Comparison of ENCODE assay signal across 9 cellular contexts in the genomic region with DNA sequence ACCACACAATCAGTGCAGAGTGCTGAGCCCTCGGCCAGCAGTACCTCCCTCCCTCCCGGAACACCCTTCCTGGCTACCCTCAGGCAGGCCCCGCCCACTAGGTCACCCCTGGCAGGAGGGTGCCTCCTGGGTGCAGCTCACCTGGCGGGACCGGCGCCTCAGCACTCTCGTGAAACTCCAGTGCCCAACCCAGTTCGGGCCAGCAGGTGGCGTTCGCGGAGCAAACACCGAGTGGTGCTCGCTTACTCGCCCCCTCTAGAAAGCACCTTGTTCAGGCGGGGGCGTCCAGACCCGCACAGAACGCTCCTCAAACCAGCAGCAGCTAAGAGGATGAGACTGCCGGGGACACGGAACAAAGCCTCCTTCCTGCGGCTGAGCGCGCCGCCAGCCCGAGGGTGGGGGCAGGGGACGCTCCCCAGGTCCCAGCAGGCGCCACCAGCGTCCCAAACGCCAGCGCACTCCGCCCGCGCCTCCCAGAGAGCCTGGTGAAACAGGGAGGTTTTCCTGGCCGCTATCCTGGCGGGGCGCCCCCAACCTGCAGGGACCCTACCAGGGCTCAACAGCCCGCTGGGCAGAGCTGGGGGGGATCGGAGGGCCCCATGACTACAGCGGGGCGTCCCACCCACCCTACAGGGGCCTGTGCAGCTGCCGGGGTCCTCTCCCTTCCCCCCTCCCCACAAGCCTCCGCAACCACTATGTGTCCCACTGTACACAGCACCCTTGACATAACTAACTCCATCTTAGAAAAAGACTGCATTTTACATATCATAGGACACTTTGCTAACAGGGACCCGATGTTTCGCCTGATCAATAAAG. TPM values are rescaled to one million over a fixed set of nuclear protein-coding genes. Genes with fewer than 3 reads are reported as not detected.
DNase-seq lines count a peak whose midpoint lies in the region; ATAC-seq, FAIRE-seq and TF ChIP-seq lines count a peak whose summit lies in the region.
"Had no signal": no experiment of that assay in that cellular context is flagged by ENCODE, and none has a peak within 500 bp of the region (broad histone marks: within the 10 kb centered on the region; RNA-seq: fewer than 3 reads in every experiment).

No MANE protein-coding gene starts in this region.

- TF ChIP-seq CTCF in suprapubic skin (IDR thresholded peaks at IDR 0.05): peak; percentile 30 to 81

- H3K36me3 ChIP-seq in suprapubic skin: no peaks in the 10 kb centered on the region

- TF ChIP-seq EP300 in suprapubic skin (IDR thresholded peaks at IDR 0.05): no peak

- H3K4me3 ChIP-seq in suprapubic skin: peak overlapping the region; percentile 47

- H3K27ac ChIP-seq in suprapubic skin: no peak overlapping the region

- 11% methylated on average over 8 of the region's 44 CpGs for WGBS in suprapubic skin

- H3K9me3 ChIP-seq in suprapubic skin: no peaks in the 10 kb centered on the region

- peaks cover 39% of the 10 kb centered on the region for H3K27me3 ChIP-seq in suprapubic skin

- DNase-seq in COLO829 (ENCODE audit: low spot score) (peak; percentile 22), HTR-8/SVneo (ENCODE audit: insufficient read length, low spot score) (peak; percentile 83), RKO (ENCODE audit: low spot score) (peak; percentile 62), activated gamma-delta T cell treated with Interleukin-2 at 50 U/mL for 16 hours (peak; percentile 90), frontal cortex (ENCODE audit: low spot score in 2 of 2) (peak; percentile 60 to 79), occipital lobe (lab: John Stamatoyannopoulos, UW) (peak; percentile 68), suprapubic skin (ENCODE audit: low spot score in 2 of 2) (peak; percentile 76 to 88)

- H3K4me1 ChIP-seq in suprapubic skin: peaks cover 9% of the 10 kb centered on the region

- FAIRE-seq in HTR-8/SVneo (lab: Jason Lieb, UNC) (peak; percentile 93), frontal cortex (lab: Jason Lieb, UNC) (no peak)

- no peak for TF ChIP-seq POLR2A in suprapubic skin (IDR thresholded peaks at IDR 0.05)

- peak; percentile 91 for ATAC-seq in GM19463 (IDR thresholded peaks at IDR 0.05; ENCODE audit: unreplicated experiment)

RNA-seq across cellular contexts. Expression of gene MRPS5, which starts 44.7 kb away (rescaled TPM):
- total RNA-seq in frontal cortex (40.8 TPM), occipital lobe (49.0 TPM), suprapubic skin (10 to 100 TPM; 31.9 to 57.1 (median 36.8) TPM)

RNA-seq across cellular contexts. Expression of gene MAL, which starts 51.4 kb away (rescaled TPM):
- not detected for total RNA-seq in frontal cortex
- not detected for total RNA-seq in occipital lobe
- total RNA-seq in suprapubic skin: 10 to 100 TPM in 3 of 4 donors, 1 to 10 TPM in 1; 6.5 to 29.4 (median 11.8) TPM
- total RNA-seq: glomerular endothelial cell had no signal

Comparison
In these comparisons a context has a peak if more than half of its experiments do, and no peak if none do; other contexts are left out.
1. DNase-seq: peak in every context shown above with its lines; median percentile 90 in activated gamma-delta T cell treated with Interleukin-2 at 50 U/mL for 16 hours; 83 in HTR-8/SVneo; 82 in suprapubic skin; 70 in frontal cortex; 68 in occipital lobe; 62 in RKO; 22 in COLO829.